Comparison of ENCODE assay signal across 21 cellular contexts in genomic region chr11:16920559-16920958, GRCh38.
"Had no signal": no experiment of that assay in that cellular context is flagged by ENCODE, and none has a peak within 500 bp of the region (broad histone marks: within the 10 kb centered on the region; RNA-seq: fewer than 3 reads in every experiment).

No MANE protein-coding gene starts in this region.

- H3K36me3 ChIP-seq: neural progenitor cell, prostate gland, right atrium auricular region, stomach, tibial artery, vagina had no signal

- H3K9me3 ChIP-seq: prostate gland, right atrium auricular region, stomach, testis, tibial artery, vagina had no signal

- H3K9ac ChIP-seq: neural progenitor cell, parathyroid adenoma had no signal

- H3K27me3 ChIP-seq: right atrium auricular region, testis, tibial artery, vagina had no signal

- H3K27ac ChIP-seq: dorsolateral prefrontal cortex, neural progenitor cell, parathyroid adenoma, prostate gland, right atrium auricular region, testis, tibial artery, vagina had no signal

- H3K4me3 ChIP-seq: dorsolateral prefrontal cortex, lung, neural progenitor cell, prostate gland, right atrium auricular region, stomach, testis, tibial artery, vagina had no signal

- ATAC-seq: naive thymus-derived CD4-positive, alpha-beta T cell; sciatic nerve; stimulated activated effector memory CD8-positive, alpha-beta T cell treated with anti-CD3 and anti-CD28 coated beads, Interleukin-12 subunit alpha, Interleukin-12 subunit beta, amount 100 ng/mL, for 72 hours had no signal

- DNase-seq: dorsolateral prefrontal cortex; effector CD4-positive, alpha-beta T cell; hypothalamus; immature natural killer cell; islet precursor cell; kidney glomerular epithelial cell; naive thymus-derived CD4-positive, alpha-beta T cell; stimulated activated CD4-positive, alpha-beta T cell treated with anti-CD3 and anti-CD28 coated beads, Interleukin-2, amount 100 ng/mL, for 24 hours; stimulated activated CD4-positive, alpha-beta T cell treated with anti-CD3 and anti-CD28 coated beads, Interleukin-4, amount 100 ng/mL, for 24 hours; stimulated activated naive CD4-positive, alpha-beta T cell treated with Interleukin-2 at 50 U/mL for 16 hours; stomach; testis; tibial artery had no signal
